ENCODE assay signal across 19 cellular contexts in the genomic region with DNA sequence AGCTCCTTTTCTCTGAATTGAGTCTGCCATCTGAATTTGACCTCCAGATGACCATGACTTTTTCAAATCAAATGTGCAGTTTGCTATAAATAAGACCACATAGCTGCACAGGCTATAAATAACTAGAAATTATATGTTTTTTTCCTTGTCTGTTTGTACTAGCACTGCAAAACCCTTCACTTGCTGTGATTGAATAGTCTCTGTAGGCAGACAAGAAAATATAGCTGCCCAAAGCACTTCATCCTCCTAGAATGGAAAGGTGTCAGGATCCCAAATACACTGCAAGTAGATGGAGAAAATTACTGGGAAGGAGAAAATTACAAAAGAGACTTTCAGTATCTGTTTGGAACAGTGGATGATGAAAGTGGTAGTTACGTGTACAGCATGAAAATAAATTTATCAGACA.
"Had no signal": no experiment of that assay in that cellular context is flagged by ENCODE, and none has a peak within 500 bp of the region (broad histone marks: within the 10 kb centered on the region; RNA-seq: fewer than 3 reads in every experiment).

No MANE protein-coding gene starts in this region.

- H3K4me3 ChIP-seq: adrenal gland, coronary artery, gastroesophageal sphincter, hepatocyte, lung, vagina had no signal

- H3K27me3 Mint-ChIP-seq: natural killer cell treated with Interleukin-12 subunit alpha and Interleukin-12 subunit beta and Interleukin-15 and Interleukin-18, amount 100 ng/mL, for 72 hours had no signal

- H3K9me3 ChIP-seq: adrenal gland, gastroesophageal sphincter, vagina had no signal

- DNase-seq: activated CD4-positive, alpha-beta T cell treated with anti-CD3 and anti-CD28 coated beads for 1 hour; activated CD8-positive, alpha-beta memory T cell treated with anti-CD3 and anti-CD28 coated beads for 24 hours; activated gamma-delta T cell treated with Interleukin-2 at 50 U/mL for 16 hours; adrenal gland; central memory CD4-positive, alpha-beta T cell; erythroblast; left colon; stimulated activated CD4-positive, alpha-beta T cell treated with anti-CD3 and anti-CD28 coated beads, Interleukin-2, amount 100 ng/mL, for 24 hours; stimulated activated naive CD4-positive, alpha-beta T cell treated with Interleukin-2 at 50 U/mL for 16 hours; trophoblast cell had no signal

- H3K4me1 ChIP-seq: adrenal gland, vagina had no signal

- H3K27ac Mint-ChIP-seq: activated naive CD4-positive, alpha-beta T cell treated with anti-CD3 and anti-CD28 coated beads, Interleukin-2, amount 50 U/mL, for 72 hours; activated T-helper 1 cell treated with anti-CD3 and anti-CD28 coated beads, Interleukin-12 subunit alpha, Interleukin-12 subunit beta, Interleukin-2, Interleukin-4 antibody, amounts not matched to agents 30 ng/mL and 10 ng/mL and 1 ng/mL, durations not matched to agents 14 hours and 24 hours and 36 hours; natural killer cell treated with Interleukin-12 subunit alpha and Interleukin-12 subunit beta and Interleukin-15 and Interleukin-18, amount 100 ng/mL, for 72 hours had no signal

- ATAC-seq: activated naive CD4-positive, alpha-beta T cell treated with anti-CD3 and anti-CD28 coated beads, Interleukin-2, amount 50 U/mL, for 72 hours; gastroesophageal sphincter; left colon; natural killer cell treated with Interleukin-12 subunit alpha and Interleukin-12 subunit beta and Interleukin-15 and Interleukin-18, amount 100 ng/mL, for 72 hours had no signal

- H3K36me3 Mint-ChIP-seq: activated naive CD4-positive, alpha-beta T cell treated with anti-CD3 and anti-CD28 coated beads, Interleukin-2, amount 50 U/mL, for 72 hours; natural killer cell treated with Interleukin-12 subunit alpha and Interleukin-12 subunit beta and Interleukin-15 and Interleukin-18, amount 100 ng/mL, for 72 hours had no signal

- H3K27me3 ChIP-seq: adrenal gland, gastroesophageal sphincter, hepatocyte, vagina had no signal

- H3K36me3 ChIP-seq: vagina had no signal

- H3K4me3 Mint-ChIP-seq: activated T-helper 1 cell treated with anti-CD3 and anti-CD28 coated beads, Interleukin-12 subunit alpha, Interleukin-12 subunit beta, Interleukin-2, Interleukin-4 antibody, amounts not matched to agents 30 ng/mL and 10 ng/mL and 1 ng/mL, durations not matched to agents 14 hours and 24 hours and 36 hours; natural killer cell treated with Interleukin-12 subunit alpha and Interleukin-12 subunit beta and Interleukin-15 and Interleukin-18, amount 100 ng/mL, for 72 hours had no signal

- H3K27ac ChIP-seq: adrenal gland, coronary artery, gastroesophageal sphincter, hepatocyte, vagina, VCaP had no signal

- H3K9me3 Mint-ChIP-seq: activated naive CD4-positive, alpha-beta T cell treated with anti-CD3 and anti-CD28 coated beads, Interleukin-2, amount 50 U/mL, for 72 hours; activated T-helper 1 cell treated with anti-CD3 and anti-CD28 coated beads, Interleukin-12 subunit alpha, Interleukin-12 subunit beta, Interleukin-2, Interleukin-4 antibody, amounts not matched to agents 30 ng/mL and 10 ng/mL and 1 ng/mL, durations not matched to agents 14 hours and 24 hours and 36 hours; natural killer cell treated with Interleukin-12 subunit alpha and Interleukin-12 subunit beta and Interleukin-15 and Interleukin-18, amount 100 ng/mL, for 72 hours had no signal
